Comparison of ENCODE assay signal across 8 cellular contexts in genomic region chr15:67175643-67176071, GRCh38.
DNase-seq lines count a peak whose midpoint lies in the region; ATAC-seq and TF ChIP-seq lines count a peak whose summit lies in the region.

No MANE protein-coding gene starts in this region.

- intact Hi-C loops in left ventricle myocardium superior (cut with micrococcal nuclease): no loop called here

- H3K4me1 ChIP-seq in stomach smooth muscle (ENCODE audit: control insufficient read depth, insufficient read depth, low read length): peaks cover 37% of the 10 kb centered on the region

- H3K27ac ChIP-seq in VCaP (0 out of 2 replicates have a peak overlapping the region, but pooled peaks have one; percentile 11), stomach smooth muscle (ENCODE audit: low read length) (peak overlapping the region; percentile 18)

- ATAC-seq in left ventricle myocardium superior (peak; percentile 11), GM21390 (IDR thresholded peaks at IDR 0.05; ENCODE audit: unreplicated experiment) (no peak)

- H3K27me3 ChIP-seq in stomach smooth muscle (ENCODE audit: control insufficient read depth in 1 of 2, insufficient read depth in 2 of 2, low read length in 2 of 2): no peaks in the 10 kb centered on the region

- H3K36me3 ChIP-seq in stomach smooth muscle (ENCODE audit: control insufficient read depth in 2 of 2, insufficient read depth in 2 of 2, low read length in 2 of 2): peaks cover 8 to 10% of the 10 kb centered on the region in 2 donors

- DNase-seq in NK-92 treated with Interleukin-12 subunit alpha and Interleukin-12 subunit beta, amount 100 ng/mL, for 24 hours (lab: John Stamatoyannopoulos, UW): peak; percentile 82
- DNase-seq in NK-92 (lab: John Stamatoyannopoulos, UW; ENCODE audit: unreplicated experiment) (no peak), left ventricle myocardium superior (peak; percentile 32), NCI-H2171 treated with DMSO at 0.1 percent for 48 hours (lab: John Stamatoyannopoulos, UW) (no peak)
- DNase-seq in central memory CD4-positive, alpha-beta T cell: no peak

- H3K9me3 ChIP-seq in stomach smooth muscle (ENCODE audit: control insufficient read depth in 2 of 2, low read length in 2 of 2): no peaks in the 10 kb centered on the region

- no peak for TF ChIP-seq CTCF in VCaP (conservative IDR thresholded peaks at IDR 0.05)

- peak overlapping the region in 1 of 2 donors; percentile 49 for H3K4me3 ChIP-seq in stomach smooth muscle (ENCODE audit: low read length in 2 of 2)

- peak overlapping the region in 1 of 2 donors; percentile 2 for H3K9ac ChIP-seq in stomach smooth muscle (ENCODE audit: low read length in 2 of 2)

Comparison
In these comparisons a context has a peak if more than half of its experiments do, and no peak if none do; other contexts are left out.
1. DNase-seq: peak in NK-92 treated with Interleukin-12 subunit alpha and Interleukin-12 subunit beta, amount 100 ng/mL, for 24 hours (single experiment) and left ventricle myocardium superior (single experiment); none in NK-92 (single experiment), central memory CD4-positive, alpha-beta T cell (single experiment) and NCI-H2171 treated with DMSO at 0.1 percent for 48 hours (single experiment).